Comparison of ENCODE assay signal across 9 cellular contexts in the genomic region with DNA sequence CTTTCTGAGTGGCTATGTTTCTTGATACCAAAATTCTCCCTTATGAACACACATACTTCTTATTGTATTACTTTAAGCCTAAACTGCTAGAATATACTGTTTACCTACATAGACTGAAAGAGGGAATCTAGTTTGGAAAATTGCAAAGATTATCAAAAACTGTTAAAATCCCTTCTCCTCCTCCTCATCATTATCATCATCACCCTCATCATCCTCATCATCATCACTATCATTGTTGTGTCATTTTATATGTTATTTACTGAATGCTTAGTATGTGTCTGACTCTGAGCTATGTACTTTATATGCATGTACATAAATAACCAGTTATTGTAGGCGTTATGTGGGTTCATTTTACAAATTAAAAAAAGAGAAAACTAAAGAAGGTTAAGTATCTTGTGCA. TPM values are rescaled to one million over a fixed set of nuclear protein-coding genes. Genes with fewer than 3 reads are reported as not detected.
"Had no signal": no experiment of that assay in that cellular context is flagged by ENCODE, and none has a peak within 500 bp of the region (broad histone marks: within the 10 kb centered on the region; RNA-seq: fewer than 3 reads in every experiment).

No MANE protein-coding gene starts in this region.

- FAIRE-seq: G401.6, GM12878, GM12891, GM12892, GM18507, GM19239 had no signal

- H3K4me3 ChIP-seq: GM12878 had no signal

- DNase-seq: GDM1, GF-D8 had no signal

- ATAC-seq: GM12878 had no signal

RNA-seq across cellular contexts. Expression of a gene that starts 19.6 kb away (rescaled TPM):
- total RNA-seq: G401 had no signal
